Comparison of ENCODE assay signal across 8 cellular contexts in genomic region chr7:30596043-30596641, GRCh38. TPM values are rescaled to one million over a fixed set of nuclear protein-coding genes. Genes with fewer than 3 reads are reported as not detected.
A peak's percentile ranks its signal among the peaks of the same experiment; 100 is the strongest.
DNase-seq lines count a peak whose midpoint lies in the region; ATAC-seq and TF ChIP-seq lines count a peak whose summit lies in the region.

No MANE protein-coding gene starts in this region.

- H3K27me3 ChIP-seq in ACC112 (ENCODE audit: insufficient read depth, low read length) (no peaks in the 10 kb centered on the region), ascending aorta (no peaks in the 10 kb centered on the region), stomach smooth muscle (ENCODE audit: control insufficient read depth in 1 of 2, insufficient read depth in 2 of 2, low read length in 2 of 2) (no peaks in the 10 kb centered on the region)

- H3K9me3 ChIP-seq in ascending aorta, result no peaks in the 10 kb centered on the region
- no peaks in the 10 kb centered on the region for H3K9me3 ChIP-seq in stomach smooth muscle (ENCODE audit: control insufficient read depth in 2 of 2, low read length in 2 of 2)

- H3K4me1 ChIP-seq in ACC112 (ENCODE audit: control insufficient read depth, insufficient read depth, low read length, unreplicated experiment) (peaks cover 15% of the 10 kb centered on the region), ascending aorta (peaks cover 4 to 18% of the 10 kb centered on the region in 2 donors), stomach smooth muscle (ENCODE audit: control insufficient read depth, insufficient read depth, low read length) (peaks cover 8% of the 10 kb centered on the region)

- H3K79me2 ChIP-seq in ACC112 (ENCODE audit: control insufficient read depth, insufficient read depth, low read length, unreplicated experiment), result peaks cover 92% of the 10 kb centered on the region

- ATAC-seq in GM21367 (IDR thresholded peaks at IDR 0.05; ENCODE audit: unreplicated experiment) (no peak), HG03097 (IDR thresholded peaks at IDR 0.05; ENCODE audit: low FRiP score, unreplicated experiment) (no peak)

- H3K27ac ChIP-seq in ACC112 (ENCODE audit: low read depth, low read length), result peak overlapping the region; percentile 78
- peak overlapping the region; percentile 93 to 98 for H3K27ac ChIP-seq in ascending aorta
- H3K27ac ChIP-seq in stomach smooth muscle (ENCODE audit: low read length), result no peak overlapping the region

- peak overlapping the region; percentile 97 for H3K9ac ChIP-seq in stomach smooth muscle (ENCODE audit: low read length in 2 of 2)

- intact Hi-C loops in ascending aorta (cut with DNase I), result loop anchor here (5.0 to 10.0 kb wide), 3 partner anchors 146 to 461 kb away; partner anchors contain the start of genes AQP1 and MTURN

- no peak for TF ChIP-seq CTCF in ascending aorta (IDR thresholded peaks at IDR 0.05)

- peak; percentile 45 for DNase-seq in EL
- peak; percentile 66 for DNase-seq in NCI-H2171 treated with DMSO at 0.1 percent for 48 hours (lab: John Stamatoyannopoulos, UW)
- no peak for DNase-seq in ascending aorta (ENCODE audit: low spot score in 2 of 2)
- DNase-seq in iris pigment epithelial cell (ENCODE audit: low read depth), result peak; percentile 49

- H2AFZ ChIP-seq in ACC112 (ENCODE audit: low read length, unreplicated experiment), result peak overlapping the region; percentile 89

- H3K4me3 ChIP-seq in ACC112 (ENCODE audit: low read depth, low read length) (peak overlapping the region; percentile 94), ascending aorta (peak overlapping the region; percentile 86 to 96), stomach smooth muscle (ENCODE audit: low read length in 2 of 2) (peak overlapping the region; percentile 94)

- H3K36me3 ChIP-seq in ACC112 (ENCODE audit: insufficient read depth, low read length) (peaks cover 24% of the 10 kb centered on the region), ascending aorta (peaks cover 15 to 21% of the 10 kb centered on the region in 2 donors), stomach smooth muscle (ENCODE audit: control insufficient read depth in 2 of 2, insufficient read depth in 2 of 2, low read length in 2 of 2) (peaks cover 12 to 14% of the 10 kb centered on the region in 2 donors)

RNA-seq across cellular contexts. Expression of gene GARS1, which starts 1.5 kb away (rescaled TPM):
- 41.7 TPM for total RNA-seq in ascending aorta

Comparison
In these comparisons a context has a peak if more than half of its experiments do, and no peak if none do; other contexts are left out.
1. DNase-seq: peak in EL (single experiment), NCI-H2171 treated with DMSO at 0.1 percent for 48 hours (single experiment) and iris pigment epithelial cell (single experiment); none in ascending aorta (0 of 2).
2. Peak in every context shown above with its lines, with median percentiles within 50 percentile points of each other: H3K4me3 ChIP-seq.